Comparison of ENCODE assay signal across 23 cellular contexts in genomic region chr2:20211420-20211819, GRCh38. TPM values are rescaled to one million over a fixed set of nuclear protein-coding genes. Genes with fewer than 3 reads are reported as not detected.
A peak's percentile ranks its signal among the peaks of the same experiment; 100 is the strongest.
DNase-seq lines count a peak whose midpoint lies in the region; ATAC-seq and TF ChIP-seq lines count a peak whose summit lies in the region.
"Had no signal": no experiment of that assay in that cellular context is flagged by ENCODE, and none has a peak within 500 bp of the region (broad histone marks: within the 10 kb centered on the region; RNA-seq: fewer than 3 reads in every experiment).

No MANE protein-coding gene starts in this region.

- peak overlapping the region in 7 of 11 experiments; percentile 63 to 81 (median 75); a peak in 7 of 22 replicates for H3K27ac ChIP-seq in BLaER1 treated with 17β-estradiol and CSF1 and Interleukin-3, amounts not matched to agents 10 nM and 100 nM
- H3K27ac ChIP-seq in liver (ENCODE audit: low read depth in 1 of 2, low read length in 2 of 2), result peak overlapping the region; percentile 94 to 98
- H3K27ac ChIP-seq in smooth muscle cell (ENCODE audit: low read depth), result peak overlapping the region; percentile 87
- H3K27ac ChIP-seq: colonic mucosa, tibial nerve had no signal

- H3K4me2 ChIP-seq in BLaER1 treated with 17β-estradiol and CSF1 and Interleukin-3, amounts not matched to agents 10 nM and 100 nM, result peak overlapping the region in 8 of 11 experiments; percentile 79 to 93 (median 86); a peak in 10 of 22 replicates
- no peak overlapping the region for H3K4me2 ChIP-seq in smooth muscle cell

- POLR2A ChIA-PET in WTC11 (lab: Charles Lee), result interaction anchor here (1.3 to 1.7 kb wide), 2 partner anchors 11 to 14 kb away, joined by 3 read pairs; partner anchors contain the start of gene SDC1

- H3K36me3 ChIP-seq in BLaER1 treated with 17β-estradiol and CSF1 and Interleukin-3, amounts not matched to agents 10 nM and 100 nM, result no peaks in the 10 kb centered on the region
- no peaks in the 10 kb centered on the region for H3K36me3 ChIP-seq in liver (ENCODE audit: control insufficient read depth in 4 of 4, insufficient read depth in 3 of 4, low read depth in 1 of 4, low read length in 3 of 4)
- no peaks in the 10 kb centered on the region for H3K36me3 ChIP-seq in smooth muscle cell (ENCODE audit: low read depth)
- H3K36me3 ChIP-seq: BE2C, colonic mucosa, tibial nerve had no signal

- H3K9me3 Mint-ChIP-seq in WTC11, result no peaks in the 10 kb centered on the region
- H3K9me3 Mint-ChIP-seq: activated B cell treated with CpG ODN at 0.5 μM for 24 hours; activated naive CD4-positive, alpha-beta T cell treated with anti-CD3 and anti-CD28 coated beads for 36 hours; IgD-negative memory B cell had no signal

- no peak for DNase-seq in WTC11 (ENCODE audit: low spot score)
- DNase-seq in smooth muscle cell (lab: John Stamatoyannopoulos, UW; ENCODE audit: unreplicated experiment), result no peak
- DNase-seq in hepatic stellate cell (ENCODE audit: low spot score), result no peak
- DNase-seq in SIG-M5 treated with dmso at 0.1 percent for 504 hours (lab: John Stamatoyannopoulos, UW; ENCODE audit: unreplicated experiment), result no peak
- DNase-seq: activated B cell treated with CpG ODN at 0.5 μM for 24 hours; activated naive CD4-positive, alpha-beta T cell treated with anti-CD3 and anti-CD28 coated beads for 36 hours; BE2C; colonic mucosa; COR-L47; DMS79 treated with DMSO at 0.1 percent for 48 hours; islet precursor cell; NCI-H1105 treated with DMSO at 0.1 percent for 48 hours; NCI-H2029 treated with DMSO at 0.1 percent for 48 hours; NCI-H226; NCI-H748 treated with DMSO at 0.1 percent for 48 hours; stimulated activated naive CD8-positive, alpha-beta T cell treated with anti-CD3 and anti-CD28 coated beads, Interleukin-15, Interleukin-2, amounts not matched to agents 100 U/mL and 50 U/mL, for 24 hours; T-helper 9 cell had no signal

- H3K27ac Mint-ChIP-seq in WTC11, result 0 out of 2 replicates have a peak overlapping the region, but pooled peaks have one; percentile 19
- H3K27ac Mint-ChIP-seq: activated B cell treated with CpG ODN at 0.5 μM for 24 hours; activated naive CD4-positive, alpha-beta T cell treated with anti-CD3 and anti-CD28 coated beads for 36 hours had no signal

- TF ChIP-seq RAD21 in liver (IDR thresholded peaks at IDR 0.05), result no peak

- peaks cover 55 to 100% (median 92%) of the 10 kb centered on the region in 10 experiments for H3K4me1 ChIP-seq in BLaER1 treated with 17β-estradiol and CSF1 and Interleukin-3, amounts not matched to agents 10 nM and 100 nM
- H3K4me1 ChIP-seq in liver (ENCODE audit: control insufficient read depth in 4 of 4, insufficient read depth in 4 of 4, low read length in 3 of 4), result peaks cover 22 to 95% (median 63%) of the 10 kb centered on the region in 4 donors
- H3K4me1 ChIP-seq in smooth muscle cell (ENCODE audit: low read depth), result peaks cover 15% of the 10 kb centered on the region
- H3K4me1 ChIP-seq: BE2C, colonic mucosa had no signal

- TF ChIP-seq CTCF in WTC11 (IDR thresholded peaks at IDR 0.05), result no peak
- no peak for TF ChIP-seq CTCF in liver (IDR thresholded peaks at IDR 0.05; ENCODE audit: low read depth, low read length, missing input control)
- no peak for TF ChIP-seq CTCF in smooth muscle cell (IDR thresholded peaks at IDR 0.05; ENCODE audit: borderline replicate concordance, insufficient read depth, poor library complexity, severe bottlenecking)

- no peaks in the 10 kb centered on the region for H4K20me1 ChIP-seq in BLaER1 treated with 17β-estradiol and CSF1 and Interleukin-3, amounts not matched to agents 10 nM and 100 nM
- peaks cover 5% of the 10 kb centered on the region for H4K20me1 ChIP-seq in smooth muscle cell (ENCODE audit: low read depth)

- no peaks in the 10 kb centered on the region for H3K27me3 Mint-ChIP-seq in WTC11 (ENCODE audit: low read depth)

- H3K9me3 ChIP-seq in BLaER1 treated with 17β-estradiol and CSF1 and Interleukin-3, amounts not matched to agents 10 nM and 100 nM (replicated peaks in 1 of 11), result no peaks in the 10 kb centered on the region
- no peaks in the 10 kb centered on the region for H3K9me3 ChIP-seq in liver (ENCODE audit: control insufficient read depth in 4 of 4, low read length in 3 of 4)
- no peaks in the 10 kb centered on the region for H3K9me3 ChIP-seq in smooth muscle cell (replicated peaks; ENCODE audit: low read depth)
- H3K9me3 ChIP-seq: BE2C, colonic mucosa, tibial nerve had no signal

- no peaks in the 10 kb centered on the region for H3K79me2 ChIP-seq in smooth muscle cell (ENCODE audit: low read depth)

- H2AFZ ChIP-seq in smooth muscle cell (ENCODE audit: low read depth), result no peak overlapping the region

- H3F3A ChIP-seq in smooth muscle cell (ENCODE audit: low read depth), result no peaks in the 10 kb centered on the region

- H3K4me3 ChIP-seq in BLaER1 treated with 17β-estradiol and CSF1 and Interleukin-3, amounts not matched to agents 10 nM and 100 nM, result no peak overlapping the region
- no peak overlapping the region for H3K4me3 ChIP-seq in liver (ENCODE audit: low read depth in 1 of 3, low read length in 3 of 3)
- no peak overlapping the region for H3K4me3 ChIP-seq in smooth muscle cell
- H3K4me3 ChIP-seq: colonic mucosa, tibial nerve had no signal

- CTCF ChIA-PET in WTC11 (lab: Charles Lee), result interaction anchor here (1.3 to 1.7 kb wide), 2 partner anchors 31 to 76 kb away, joined by 4 to 5 read pairs; no protein-coding TSS in a partner anchor

- H3K27me3 ChIP-seq in BLaER1 treated with 17β-estradiol and CSF1 and Interleukin-3, amounts not matched to agents 10 nM and 100 nM, result no peaks in the 10 kb centered on the region
- H3K27me3 ChIP-seq in liver (ENCODE audit: control insufficient read depth in 4 of 4, insufficient read depth in 4 of 4, low read length in 3 of 4), result no peaks in the 10 kb centered on the region
- no peaks in the 10 kb centered on the region for H3K27me3 ChIP-seq in smooth muscle cell (ENCODE audit: low read depth)
- H3K27me3 ChIP-seq: BE2C, colonic mucosa, tibial nerve had no signal

- 77% methylated on average over 12 of the region's 12 CpGs for WGBS in liver
- 93% methylated on average over 10 of the region's 12 CpGs for WGBS in smooth muscle cell (ENCODE audit: low lambda C conversion rate)

- no peaks in the 10 kb centered on the region for H3K36me3 Mint-ChIP-seq in WTC11

- H3K4me3 Mint-ChIP-seq in WTC11, result no peak overlapping the region
- H3K4me3 Mint-ChIP-seq: activated B cell treated with CpG ODN at 0.5 μM for 24 hours; activated naive CD4-positive, alpha-beta T cell treated with anti-CD3 and anti-CD28 coated beads for 36 hours; IgD-negative memory B cell had no signal

- H3K4me1 Mint-ChIP-seq in WTC11, result peaks cover 32% of the 10 kb centered on the region

- no peak for ATAC-seq in WTC11
- ATAC-seq in GM21360 (IDR thresholded peaks at IDR 0.05; ENCODE audit: unreplicated experiment), result no peak
- no peak for ATAC-seq in HG02763 (IDR thresholded peaks at IDR 0.05; ENCODE audit: unreplicated experiment)
- ATAC-seq: stimulated activated naive CD8-positive, alpha-beta T cell treated with anti-CD3 and anti-CD28 coated beads, Interleukin-15, Interleukin-2, amounts not matched to agents 100 U/mL and 50 U/mL, for 24 hours had no signal

- H3K9ac ChIP-seq in BLaER1 treated with 17β-estradiol and CSF1 and Interleukin-3, amounts not matched to agents 10 nM and 100 nM, result peak overlapping the region in 2 of 11 experiments; percentile 9 to 73; a peak in 1 of 22 replicates
- H3K9ac ChIP-seq in liver (ENCODE audit: low read depth in 1 of 2, low read length in 2 of 2), result peak overlapping the region; percentile 29 to 52
- no peak overlapping the region for H3K9ac ChIP-seq in smooth muscle cell (ENCODE audit: low read depth)

TF ChIP-seq in WTC11, 78 proteins besides CTCF, POLR2A, EP300 and RAD21 (continues in another document):
- no peak for TF ChIP-seq ZNF423 (CRISPR knock-in tag; IDR thresholded peaks at IDR 0.05)
- TF ChIP-seq, protein P1, sequence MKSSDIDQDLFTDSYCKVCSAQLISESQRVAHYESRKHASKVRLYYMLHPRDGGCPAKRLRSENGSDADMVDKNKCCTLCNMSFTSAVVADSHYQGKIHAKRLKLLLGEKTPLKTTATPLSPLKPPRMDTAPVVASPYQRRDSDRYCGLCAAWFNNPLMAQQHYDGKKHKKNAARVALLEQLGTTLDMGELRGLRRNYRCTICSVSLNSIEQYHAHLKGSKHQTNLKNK (CRISPR knock-in tag; IDR thresholded peaks at IDR 0.05), result no peak
- TF ChIP-seq FOXK1 (CRISPR knock-in tag; IDR thresholded peaks at IDR 0.05), result no peak
- no peak for TF ChIP-seq GTF2I (CRISPR knock-in tag; conservative IDR thresholded peaks at IDR 0.05)
- TF ChIP-seq, protein P2, sequence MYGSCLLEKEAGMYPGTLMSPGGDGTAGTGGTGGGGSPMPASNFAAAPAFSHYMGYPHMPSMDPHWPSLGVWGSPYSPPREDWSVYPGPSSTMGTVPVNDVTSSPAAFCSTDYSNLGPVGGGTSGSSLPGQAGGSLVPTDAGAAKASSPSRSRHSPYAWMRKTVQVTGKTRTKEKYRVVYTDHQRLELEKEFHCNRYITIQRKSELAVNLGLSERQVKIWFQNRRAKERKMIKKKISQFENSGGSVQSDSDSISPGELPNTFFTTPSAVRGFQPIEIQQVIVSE (CRISPR knock-in tag; IDR thresholded peaks at IDR 0.05; ENCODE audit: borderline replicate concordance), result no peak
- no peak for TF ChIP-seq ETV6 (CRISPR knock-in tag; IDR thresholded peaks at IDR 0.05)
- TF ChIP-seq SMAD3 (CRISPR knock-in tag; IDR thresholded peaks at IDR 0.05; ENCODE audit: borderline replicate concordance), result no peak

TF ChIP-seq in liver, 16 proteins besides CTCF, POLR2A, EP300 and RAD21:
- TF ChIP-seq GABPA (IDR thresholded peaks at IDR 0.05 in 1 of 2, conservative IDR thresholded peaks at IDR 0.05 in 1 of 2) (no peak), JUND (IDR thresholded peaks at IDR 0.05) (no peak), NR2F2 (IDR thresholded peaks at IDR 0.05) (no peak), HNF4G (IDR thresholded peaks at IDR 0.05) (no peak), EGR1 (IDR thresholded peaks at IDR 0.05; ENCODE audit: low read depth in 2 of 2) (no peak), TAF1 (conservative IDR thresholded peaks at IDR 0.05) (no peak)
TF ChIP-seq in liver: peak in this region for 0.

RNA-seq across cellular contexts. Expression of gene SDC1, which starts 13.5 kb away (rescaled TPM):
- total RNA-seq in WTC11 (2021) (47.3 to 52.6 TPM (median 52.6 TPM) in 3 replicates), liver (100 to 1,000 TPM in 1 of 2 donors, 10 to 100 TPM in 1; 99.6 to 269 TPM), smooth muscle cell (61.0 and 81.1 TPM in 2 replicates)
- polyA plus RNA-seq in liver (100 to 1,000 TPM; 124 to 363 TPM), smooth muscle cell (88.1 and 110 TPM in 2 replicates)
- total RNA-seq: activated B cell treated with CpG ODN at 0.5 μM for 24 hours had no signal
